13 cellular contexts compared by ENCODE assay signal in the genomic region with DNA sequence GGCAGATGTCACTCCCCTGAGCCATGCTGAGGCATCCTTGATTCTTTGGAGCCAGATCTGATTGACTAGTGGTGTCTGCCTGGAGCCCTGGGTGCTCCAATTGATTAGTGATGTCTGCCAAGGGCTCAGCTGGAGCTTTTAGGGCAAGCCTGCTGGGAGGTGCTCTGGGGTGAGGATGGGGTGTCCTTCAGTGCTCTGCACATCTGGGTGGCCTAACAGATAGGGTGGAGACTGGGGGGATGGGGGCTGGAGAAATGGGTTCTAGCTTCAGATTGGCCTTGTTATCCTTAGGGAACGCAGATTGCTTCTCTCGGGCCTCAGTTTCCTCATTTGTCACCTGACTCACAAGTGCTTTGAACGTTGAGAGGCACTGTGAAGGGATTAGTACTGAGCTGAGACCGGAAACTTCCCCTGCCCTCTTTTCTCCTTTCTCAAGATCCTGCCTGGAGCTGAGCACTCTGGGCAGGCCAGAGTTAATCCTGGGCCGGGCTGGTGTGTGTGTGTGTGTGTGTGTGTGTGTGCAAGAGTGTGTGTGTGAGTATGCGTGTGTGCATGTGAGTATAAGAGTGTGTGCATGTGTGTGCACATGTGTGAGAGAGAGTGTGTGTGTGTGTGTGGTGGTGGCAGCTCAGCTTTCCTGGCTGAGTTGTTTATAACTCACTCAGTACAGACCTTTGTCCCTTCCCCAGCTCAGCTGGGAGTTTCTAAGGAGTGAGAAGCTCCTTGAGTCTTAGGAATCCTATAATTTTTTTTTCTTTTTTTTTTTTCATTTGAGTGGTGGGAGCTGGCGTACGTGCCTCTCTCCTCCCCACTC. TPM values are rescaled to one million over a fixed set of nuclear protein-coding genes. Genes with fewer than 3 reads are reported as not detected.
DNase-seq lines count a peak whose midpoint lies in the region; ATAC-seq and TF ChIP-seq lines count a peak whose summit lies in the region.
"Had no signal": no experiment of that assay in that cellular context is flagged by ENCODE, and none has a peak within 500 bp of the region (broad histone marks: within the 10 kb centered on the region; RNA-seq: fewer than 3 reads in every experiment).

No MANE protein-coding gene starts in this region.

- no peaks in the 10 kb centered on the region for H3K36me3 Mint-ChIP-seq in T-helper 1 cell treated with Interleukin-12 subunit alpha and Interleukin-12 subunit beta and Interleukin-4 antibody, amounts not matched to agents 30 μg/mL and 1 μg/mL, for 36 hours (ENCODE audit: low read depth)
- no peaks in the 10 kb centered on the region for H3K36me3 Mint-ChIP-seq in type B pancreatic cell
- H3K36me3 Mint-ChIP-seq: CD8-positive, alpha-beta T cell had no signal

- TF ChIP-seq CTCF in type B pancreatic cell (conservative IDR thresholded peaks at IDR 0.05) = no peak

- H3K27ac Mint-ChIP-seq in T-helper 1 cell treated with Interleukin-12 subunit alpha and Interleukin-12 subunit beta and Interleukin-4 antibody, amounts not matched to agents 30 μg/mL and 1 μg/mL, for 36 hours = peak overlapping the region; percentile 35
- peak overlapping the region; percentile 9 for H3K27ac Mint-ChIP-seq in type B pancreatic cell
- H3K27ac Mint-ChIP-seq: activated CD4-positive, alpha-beta memory T cell treated with anti-CD3 and anti-CD28 coated beads, Interleukin-2, amount 10 ng/mL, durations not matched to agents 7 days and 5 days; activated T-helper 17 cell treated with anti-CD3 and anti-CD28 coated beads, Interleukin-2, amount 50 U/mL, for 72 hours; CD8-positive, alpha-beta T cell; H9 had no signal

- H3K4me1 Mint-ChIP-seq in T-helper 1 cell treated with Interleukin-12 subunit alpha and Interleukin-12 subunit beta and Interleukin-4 antibody, amounts not matched to agents 30 μg/mL and 1 μg/mL, for 36 hours (ENCODE audit: low read depth) = peaks cover 9% of the 10 kb centered on the region
- peaks cover 42% of the 10 kb centered on the region for H3K4me1 Mint-ChIP-seq in type B pancreatic cell (ENCODE audit: unreplicated experiment)

- H3K4me3 Mint-ChIP-seq in T-helper 1 cell treated with Interleukin-12 subunit alpha and Interleukin-12 subunit beta and Interleukin-4 antibody, amounts not matched to agents 30 μg/mL and 1 μg/mL, for 36 hours = no peak overlapping the region
- H3K4me3 Mint-ChIP-seq in type B pancreatic cell = peak overlapping the region; percentile 29
- H3K4me3 Mint-ChIP-seq: activated CD4-positive, alpha-beta memory T cell treated with anti-CD3 and anti-CD28 coated beads, Interleukin-2, amount 10 ng/mL, durations not matched to agents 7 days and 5 days; activated T-helper 17 cell treated with anti-CD3 and anti-CD28 coated beads, Interleukin-2, amount 50 U/mL, for 72 hours; CD8-positive, alpha-beta T cell had no signal

- DNase-seq in T-helper 1 cell (no peak), kidney tubule cell (ENCODE audit: low spot score) (peak; percentile 18), type B pancreatic cell (ENCODE audit: extremely low spot score, unreplicated experiment) (no peak), LoVo (ENCODE audit: low spot score) (no peak), HuH-7 (ENCODE audit: low spot score) (no peak), midbrain (lab: John Stamatoyannopoulos, UW) (no peak)
- DNase-seq: activated CD4-positive, alpha-beta memory T cell treated with anti-CD3 and anti-CD28 coated beads, Interleukin-2, amount 10 ng/mL, durations not matched to agents 7 days and 5 days; CD8-positive, alpha-beta T cell; H9; NCI-H1048 had no signal

- no peaks in the 10 kb centered on the region for H3K27me3 Mint-ChIP-seq in T-helper 1 cell treated with Interleukin-12 subunit alpha and Interleukin-12 subunit beta and Interleukin-4 antibody, amounts not matched to agents 30 μg/mL and 1 μg/mL, for 36 hours (ENCODE audit: low read depth)
- no peaks in the 10 kb centered on the region for H3K27me3 Mint-ChIP-seq in type B pancreatic cell
- H3K27me3 Mint-ChIP-seq: activated T-helper 17 cell treated with anti-CD3 and anti-CD28 coated beads, Interleukin-2, amount 50 U/mL, for 72 hours had no signal

- peak; percentile 20; the same call in 1 of the 3 replicates for ATAC-seq in SK-N-SH treated with all-trans-retinoic acid at 6 μM for 48 hours
- ATAC-seq: activated T-helper 17 cell treated with anti-CD3 and anti-CD28 coated beads, Interleukin-2, amount 50 U/mL, for 72 hours; CD8-positive, alpha-beta T cell had no signal

- no peaks in the 10 kb centered on the region for H3K9me3 Mint-ChIP-seq in T-helper 1 cell treated with Interleukin-12 subunit alpha and Interleukin-12 subunit beta and Interleukin-4 antibody, amounts not matched to agents 30 μg/mL and 1 μg/mL, for 36 hours
- no peaks in the 10 kb centered on the region for H3K9me3 Mint-ChIP-seq in type B pancreatic cell
- H3K9me3 Mint-ChIP-seq: activated T-helper 17 cell treated with anti-CD3 and anti-CD28 coated beads, Interleukin-2, amount 50 U/mL, for 72 hours; CD8-positive, alpha-beta T cell had no signal

TF ChIP-seq in SK-N-SH treated with all-trans-retinoic acid at 6 μM for 48 hours, 23 proteins besides CTCF, POLR2A, EP300 and RAD21:
- TF ChIP-seq ARNTL (CRISPR knock-in tag; IDR thresholded peaks at IDR 0.05; ENCODE audit: borderline replicate concordance, low read depth) (no peak), ZFP30 (CRISPR knock-in tag; IDR thresholded peaks at IDR 0.05) (no peak), SNAI2 (CRISPR knock-in tag; IDR thresholded peaks at IDR 0.05) (no peak), ZNF70 (CRISPR knock-in tag; IDR thresholded peaks at IDR 0.05) (no peak), PPARA (CRISPR knock-in tag; IDR thresholded peaks at IDR 0.05; ENCODE audit: borderline replicate concordance) (no peak)
- TF ChIP-seq, protein P1, sequence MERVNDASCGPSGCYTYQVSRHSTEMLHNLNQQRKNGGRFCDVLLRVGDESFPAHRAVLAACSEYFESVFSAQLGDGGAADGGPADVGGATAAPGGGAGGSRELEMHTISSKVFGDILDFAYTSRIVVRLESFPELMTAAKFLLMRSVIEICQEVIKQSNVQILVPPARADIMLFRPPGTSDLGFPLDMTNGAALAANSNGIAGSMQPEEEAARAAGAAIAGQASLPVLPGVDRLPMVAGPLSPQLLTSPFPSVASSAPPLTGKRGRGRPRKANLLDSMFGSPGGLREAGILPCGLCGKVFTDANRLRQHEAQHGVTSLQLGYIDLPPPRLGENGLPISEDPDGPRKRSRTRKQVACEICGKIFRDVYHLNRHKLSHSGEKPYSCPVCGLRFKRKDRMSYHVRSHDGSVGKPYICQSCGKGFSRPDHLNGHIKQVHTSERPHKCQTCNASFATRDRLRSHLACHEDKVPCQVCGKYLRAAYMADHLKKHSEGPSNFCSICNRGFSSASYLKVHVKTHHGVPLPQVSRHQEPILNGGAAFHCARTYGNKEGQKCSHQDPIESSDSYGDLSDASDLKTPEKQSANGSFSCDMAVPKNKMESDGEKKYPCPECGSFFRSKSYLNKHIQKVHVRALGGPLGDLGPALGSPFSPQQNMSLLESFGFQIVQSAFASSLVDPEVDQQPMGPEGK (CRISPR knock-in tag; IDR thresholded peaks at IDR 0.05; ENCODE audit: borderline replicate concordance) = no peak
- TF ChIP-seq, protein P2, sequence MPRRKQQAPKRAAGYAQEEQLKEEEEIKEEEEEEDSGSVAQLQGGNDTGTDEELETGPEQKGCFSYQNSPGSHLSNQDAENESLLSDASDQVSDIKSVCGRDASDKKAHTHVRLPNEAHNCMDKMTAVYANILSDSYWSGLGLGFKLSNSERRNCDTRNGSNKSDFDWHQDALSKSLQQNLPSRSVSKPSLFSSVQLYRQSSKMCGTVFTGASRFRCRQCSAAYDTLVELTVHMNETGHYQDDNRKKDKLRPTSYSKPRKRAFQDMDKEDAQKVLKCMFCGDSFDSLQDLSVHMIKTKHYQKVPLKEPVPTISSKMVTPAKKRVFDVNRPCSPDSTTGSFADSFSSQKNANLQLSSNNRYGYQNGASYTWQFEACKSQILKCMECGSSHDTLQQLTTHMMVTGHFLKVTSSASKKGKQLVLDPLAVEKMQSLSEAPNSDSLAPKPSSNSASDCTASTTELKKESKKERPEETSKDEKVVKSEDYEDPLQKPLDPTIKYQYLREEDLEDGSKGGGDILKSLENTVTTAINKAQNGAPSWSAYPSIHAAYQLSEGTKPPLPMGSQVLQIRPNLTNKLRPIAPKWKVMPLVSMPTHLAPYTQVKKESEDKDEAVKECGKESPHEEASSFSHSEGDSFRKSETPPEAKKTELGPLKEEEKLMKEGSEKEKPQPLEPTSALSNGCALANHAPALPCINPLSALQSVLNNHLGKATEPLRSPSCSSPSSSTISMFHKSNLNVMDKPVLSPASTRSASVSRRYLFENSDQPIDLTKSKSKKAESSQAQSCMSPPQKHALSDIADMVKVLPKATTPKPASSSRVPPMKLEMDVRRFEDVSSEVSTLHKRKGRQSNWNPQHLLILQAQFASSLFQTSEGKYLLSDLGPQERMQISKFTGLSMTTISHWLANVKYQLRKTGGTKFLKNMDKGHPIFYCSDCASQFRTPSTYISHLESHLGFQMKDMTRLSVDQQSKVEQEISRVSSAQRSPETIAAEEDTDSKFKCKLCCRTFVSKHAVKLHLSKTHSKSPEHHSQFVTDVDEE (CRISPR knock-in tag; IDR thresholded peaks at IDR 0.05) = no peak

RNA-seq across cellular contexts. Expression of gene IER5L, which starts 5.6 kb away (rescaled TPM):
- 22.3 and 37.5 TPM in 2 replicates for total RNA-seq in type B pancreatic cell (ENCODE audit: low replicate concordance)
